8 cellular contexts compared by ENCODE assay signal in genomic region chr3:105866656-105867653, GRCh38. TPM values are rescaled to one million over a fixed set of nuclear protein-coding genes. Genes with fewer than 3 reads are reported as not detected.
DNase-seq lines count a peak whose midpoint lies in the region; ATAC-seq, FAIRE-seq and TF ChIP-seq lines count a peak whose summit lies in the region.

No MANE protein-coding gene starts in this region.

- TF ChIP-seq POLR2A in GM12891 (IDR thresholded peaks at IDR 0.05; ENCODE audit: low read depth, low read length) = peak; percentile 77

- no peak overlapping the region for H3K27ac ChIP-seq in HUES64 (ENCODE audit: low read depth, low read length)
- H3K27ac ChIP-seq in thoracic aorta = peak overlapping the region in 1 of 2 donors; percentile 99

- H3K4me1 ChIP-seq in HUES64 (ENCODE audit: insufficient read depth, low read length) (peaks cover 29% of the 10 kb centered on the region), thoracic aorta (ENCODE audit: control insufficient read depth in 1 of 2, low read depth in 2 of 2) (peaks cover 25 to 47% of the 10 kb centered on the region in 2 donors)

- H3K9ac ChIP-seq in HUES64 (ENCODE audit: low read depth, low read length) = peak overlapping the region; percentile 16; the same call in 1 of the 2 replicates

- no peaks in the 10 kb centered on the region for H3K9me3 ChIP-seq in HUES64 (ENCODE audit: insufficient read depth, low read depth, low read length)
- no peaks in the 10 kb centered on the region for H3K9me3 ChIP-seq in thoracic aorta

- no peak for DNase-seq in GM12891 (ENCODE audit: insufficient read length, low spot score)
- DNase-seq in amniotic epithelial cell (ENCODE audit: low read depth) = peak; percentile 61
- no peak for DNase-seq in kidney epithelial cell (ENCODE audit: low read depth)
- DNase-seq in thoracic aorta (ENCODE audit: low spot score) = no peak
- no peak for DNase-seq in cerebellar nuclear complex (lab: John Stamatoyannopoulos, UW)
- no peak for DNase-seq in islet precursor cell

- no peaks in the 10 kb centered on the region for H3K27me3 ChIP-seq in HUES64 (ENCODE audit: insufficient read depth, low read length)
- no peaks in the 10 kb centered on the region for H3K27me3 ChIP-seq in kidney epithelial cell (ENCODE audit: control insufficient read depth, insufficient read depth, low read length)
- no peaks in the 10 kb centered on the region for H3K27me3 ChIP-seq in thoracic aorta (replicated peaks; ENCODE audit: insufficient read depth)

- WGBS in HUES64 = 44% methylated on average over 8 of the region's 9 CpGs

- ATAC-seq in GM21528 (IDR thresholded peaks at IDR 0.05; ENCODE audit: low FRiP score, unreplicated experiment) (peak; percentile 29), thoracic aorta (ENCODE audit: insufficient number of reproducible peaks, low FRiP score, low read depth) (no peak)

- H3K36me3 ChIP-seq in HUES64 (ENCODE audit: insufficient read depth, low read length) (peaks cover 37% of the 10 kb centered on the region), kidney epithelial cell (ENCODE audit: control insufficient read depth, insufficient read depth, low read length) (no peaks in the 10 kb centered on the region), thoracic aorta (no peaks in the 10 kb centered on the region)

- peak overlapping the region; percentile 73 for H3K4me3 ChIP-seq in HUES64 (ENCODE audit: low read length)
- peak overlapping the region; percentile 99 for H3K4me3 ChIP-seq in kidney epithelial cell (ENCODE audit: low read depth, low read length)
- peak overlapping the region; percentile 97 for H3K4me3 ChIP-seq in thoracic aorta

- TF ChIP-seq CTCF in kidney epithelial cell (IDR thresholded peaks at IDR 0.05; ENCODE audit: insufficient read depth, low read length, poor library complexity, severe bottlenecking) (no peak), thoracic aorta (IDR thresholded peaks at IDR 0.05) (peak; percentile 19)

- FAIRE-seq in GM12891 (lab: Jason Lieb, UNC) = peak; percentile 23

TF ChIP-seq in GM12891, 5 proteins besides CTCF, POLR2A, EP300 and RAD21:
- TF ChIP-seq TAF1 (IDR thresholded peaks at IDR 0.05; ENCODE audit: low read depth, low read length) (peak; percentile 45; the same call in 1 of the 2 replicates), PAX5 (IDR thresholded peaks at IDR 0.05; ENCODE audit: insufficient read depth, low read length, severe bottlenecking) (no peak), POLR2AphosphoS5 (IDR thresholded peaks at IDR 0.05; ENCODE audit: low read depth, low read length) (peak; percentile 43; the same call in 1 of the 2 replicates), POU2F2 (IDR thresholded peaks at IDR 0.05; ENCODE audit: low read depth, low read length) (no peak), SPI1 (IDR thresholded peaks at IDR 0.05; ENCODE audit: low read depth, low read length) (no peak)

RNA-seq across cellular contexts. Expression of gene CBLB, which starts 1.9 kb away (rescaled TPM):
- 27.6 TPM for polyA plus RNA-seq in GM12891 (2012; ENCODE audit: low read depth, missing spikeins)
- polyA plus RNA-seq in HUES64 (2013, experiment 1 of 2) = 16.9 TPM
- polyA plus RNA-seq in HUES64 (2013, experiment 2 of 2) = 16.5 TPM
- total RNA-seq in kidney epithelial cell (15.1 and 27.2 TPM in 2 replicates), thoracic aorta (100 to 1,000 TPM in 1 of 2 donors, 10 to 100 TPM in 1; 51.0 to 145 TPM)
